ENCODE assay signal across 1 cellular context in genomic region chr1:15571266-15571665, GRCh38.
TF ChIP-seq lines count a peak whose summit lies in the region.

No MANE protein-coding gene starts in this region.

TF ChIP-seq in GM12878, 131 proteins besides CTCF, POLR2A, EP300 and RAD21:
- TF ChIP-seq FOXK2 (IDR thresholded peaks at IDR 0.05): no peak
- no peak for TF ChIP-seq ASH2L (IDR thresholded peaks at IDR 0.05; ENCODE audit: borderline replicate concordance, low read depth)
- TF ChIP-seq SUZ12 (IDR thresholded peaks at IDR 0.05; ENCODE audit: unreplicated experiment): no peak
- TF ChIP-seq ZSCAN29 (IDR thresholded peaks at IDR 0.05): no peak
- no peak for TF ChIP-seq BACH1 (IDR thresholded peaks at IDR 0.05; ENCODE audit: borderline replicate concordance)
- no peak for TF ChIP-seq SMAD1 (IDR thresholded peaks at IDR 0.05; ENCODE audit: low read depth, partially characterized antibody)
- no peak for TF ChIP-seq RCOR1 (conservative IDR thresholded peaks at IDR 0.05; ENCODE audit: low read depth, low read length)
